Comparison of ENCODE assay signal across 8 cellular contexts in genomic region chr2:208266641-208267335, GRCh38. TPM values are rescaled to one million over a fixed set of nuclear protein-coding genes. Genes with fewer than 3 reads are reported as not detected.
DNase-seq lines count a peak whose midpoint lies in the region; ATAC-seq and TF ChIP-seq lines count a peak whose summit lies in the region.

No MANE protein-coding gene starts in this region.

- H3K36me3 ChIP-seq in WERI-Rb-1 (no peaks in the 10 kb centered on the region), skeletal muscle tissue (ENCODE audit: control insufficient read depth in 3 of 3, insufficient read depth in 3 of 3, low read length in 3 of 3) (peaks cover 0 to 2% (median 0%) of the 10 kb centered on the region in 3 donors)

- no peaks in the 10 kb centered on the region for H3K27me3 Mint-ChIP-seq in glutamatergic neuron (ENCODE audit: unreplicated experiment)

- DNase-seq in NCI-H1092 treated with DMSO at 0.1 percent for 48 hours (lab: John Stamatoyannopoulos, UW) (peak; percentile 30), NCI-H1092 (lab: John Stamatoyannopoulos, UW) (no peak), WERI-Rb-1 (no peak), glutamatergic neuron (no peak), HuH-7.5 (ENCODE audit: low spot score) (no peak)

- H3K27me3 ChIP-seq in WERI-Rb-1 (ENCODE audit: insufficient read depth, low read depth, severe bottlenecking) (no peaks in the 10 kb centered on the region), skeletal muscle tissue (ENCODE audit: control insufficient read depth in 3 of 3, insufficient read depth in 3 of 3, low read length in 3 of 3) (no peaks in the 10 kb centered on the region)

- peak overlapping the region; percentile 76 for H3K27ac Mint-ChIP-seq in glutamatergic neuron (ENCODE audit: unreplicated experiment)

- no peak for TF ChIP-seq CTCF in WERI-Rb-1 (IDR thresholded peaks at IDR 0.05; ENCODE audit: low read depth, low read length)
- TF ChIP-seq CTCF in glutamatergic neuron (IDR thresholded peaks at IDR 0.05; ENCODE audit: partially characterized antibody, unreplicated experiment): no peak

- H3K9ac ChIP-seq in skeletal muscle tissue (ENCODE audit: low read depth in 1 of 3, low read length in 3 of 3): peak overlapping the region; percentile 92 to 96 (median 96)

- peak; percentile 5 for ATAC-seq in HG02870 (IDR thresholded peaks at IDR 0.05; ENCODE audit: unreplicated experiment)
- no peak for ATAC-seq in activated CD4-positive, CD25-positive, alpha-beta regulatory T cell treated with anti-CD3 and anti-CD28 coated beads, Interleukin-2, amount 50 U/mL, for 24 hours

- H3K4me3 ChIP-seq in WERI-Rb-1 (ENCODE audit: low read depth, low read length) (peak overlapping the region; percentile 97), skeletal muscle tissue (ENCODE audit: low read length in 3 of 3) (peak overlapping the region; percentile 84 to 92 (median 88))

- peak overlapping the region; percentile 79 for H3K27ac ChIP-seq in WERI-Rb-1
- H3K27ac ChIP-seq in skeletal muscle tissue (ENCODE audit: low read depth, low read length): peak overlapping the region; percentile 94

- peaks cover 14% of the 10 kb centered on the region for H3K4me1 Mint-ChIP-seq in glutamatergic neuron (ENCODE audit: low read depth, unreplicated experiment)

- H3K9me3 ChIP-seq in WERI-Rb-1 (ENCODE audit: severe bottlenecking) (no peaks in the 10 kb centered on the region), skeletal muscle tissue (ENCODE audit: control insufficient read depth in 3 of 3, low read length in 3 of 3) (no peaks in the 10 kb centered on the region)

- H3K9me3 Mint-ChIP-seq in glutamatergic neuron (ENCODE audit: unreplicated experiment): peaks cover 5% of the 10 kb centered on the region

- peak overlapping the region; percentile 94 for H3K4me3 Mint-ChIP-seq in glutamatergic neuron (ENCODE audit: unreplicated experiment)

- no peaks in the 10 kb centered on the region for H3K36me3 Mint-ChIP-seq in glutamatergic neuron (ENCODE audit: unreplicated experiment)

- peaks cover 21 to 32% (median 31%) of the 10 kb centered on the region in 3 donors for H3K4me1 ChIP-seq in skeletal muscle tissue (ENCODE audit: control insufficient read depth in 3 of 3, insufficient read depth in 3 of 3, low read length in 3 of 3)

RNA-seq across cellular contexts. Expression of gene PIKFYVE, which starts 0.7 kb away (rescaled TPM):
- total RNA-seq in glutamatergic neuron (ENCODE audit: unreplicated experiment) (46.8 TPM), skeletal muscle tissue (22.4 TPM)

RNA-seq across cellular contexts. Expression of gene IDH1, which starts 11.9 kb away (rescaled TPM):
- 308 TPM for total RNA-seq in glutamatergic neuron (ENCODE audit: unreplicated experiment)
- 65.2 TPM for total RNA-seq in skeletal muscle tissue
